ENCODE assay signal across 22 cellular contexts in the genomic region with DNA sequence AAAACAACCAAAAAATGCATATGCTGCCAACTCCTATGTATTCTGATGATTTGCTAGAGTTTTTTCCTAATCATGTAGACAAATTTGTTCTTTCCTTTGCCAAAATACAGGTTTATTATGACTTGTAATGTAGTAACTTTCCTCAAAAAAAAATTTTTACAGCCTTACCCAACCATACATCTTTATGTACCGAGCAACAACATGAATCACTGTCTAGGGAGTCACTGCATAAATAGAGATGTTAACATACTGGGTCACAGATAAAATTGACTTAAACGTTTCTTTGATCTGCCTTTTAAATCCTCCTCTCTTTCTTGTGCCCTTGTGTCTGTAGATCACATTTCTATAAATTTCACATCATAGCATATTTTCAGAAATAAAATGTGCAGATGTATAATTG.
"Had no signal": no experiment of that assay in that cellular context is flagged by ENCODE, and none has a peak within 500 bp of the region (broad histone marks: within the 10 kb centered on the region; RNA-seq: fewer than 3 reads in every experiment).

No MANE protein-coding gene starts in this region.

- H3K4me3 ChIP-seq: K562, SJSA1, SK-N-MC had no signal

- DNase-seq: Kasumi-1, MM.1S, NCI-H1092 treated with DMSO at 0.1 percent for 48 hours, NCI-H1436, NCI-H187, NCI-H2029, NCI-H2081 treated with DMSO at 0.1 percent for 48 hours, NCI-H2171, NCI-H226, NCI-H446, NCI-H510A, NCI-H524 treated with DMSO at 0.1 percent for 48 hours, NCI-H69, NCI-H774, SIG-M5 had no signal

- ATAC-seq: K562, Panc1, Right ventricle myocardium inferior had no signal

- H3K27ac Mint-ChIP-seq: IgD-negative memory B cell had no signal

- H3K4me1 ChIP-seq: SJSA1 had no signal

- H3K36me3 ChIP-seq: SJSA1 had no signal

- H3K4me1 Mint-ChIP-seq: IgD-negative memory B cell had no signal

- H3K9ac ChIP-seq: KMS-11 had no signal

- H3K27me3 ChIP-seq: SJSA1 had no signal

- H3K9me3 ChIP-seq: SJSA1 had no signal

- H3K4me2 ChIP-seq: KMS-11 had no signal

- H3K4me3 Mint-ChIP-seq: IgD-negative memory B cell had no signal

- H3K27ac ChIP-seq: KMS-11, SJSA1, SK-N-MC had no signal
